ENCODE assay signal across 17 cellular contexts in genomic region chr2:152165780-152166179, GRCh38.
"Had no signal": no experiment of that assay in that cellular context is flagged by ENCODE, and none has a peak within 500 bp of the region (broad histone marks: within the 10 kb centered on the region; RNA-seq: fewer than 3 reads in every experiment).

No MANE protein-coding gene starts in this region.

- DNase-seq: activated CD4-positive, alpha-beta memory T cell treated with anti-CD3 and anti-CD28 coated beads for 36 hours; activated naive CD4-positive, alpha-beta T cell; activated T-cell treated with anti-CD3 and anti-CD28 coated beads, Interleukin-2, amount 50 U/mL, for 48 hours; amniotic stem cell; hippocampal formation; kidney glomerular epithelial cell; naive thymus-derived CD4-positive, alpha-beta T cell; nucleus accumbens; psoas muscle; right lobe of liver; spleen; stimulated activated CD4-positive, alpha-beta T cell treated with anti-CD3 and anti-CD28 coated beads, Interleukin-1b, Interleukin-23, amount 100 ng/mL, for 48 hours; T-helper 17 cell; upper lobe of right lung had no signal

- H3K4me3 Mint-ChIP-seq: activated CD4-positive, alpha-beta memory T cell treated with anti-CD3 and anti-CD28 coated beads for 36 hours; stimulated activated memory B cell treated with anti-CD40 and anti-IgM and Interleukin-4, amounts not matched to agents 10 μg/mL and 1 μg/mL and 100 μg/mL, for 72 hours; T-helper 17 cell had no signal

- H3K4me3 ChIP-seq: lung, psoas muscle, right lobe of liver, spleen, upper lobe of right lung had no signal

- H3K36me3 ChIP-seq: right lobe of liver, upper lobe of right lung had no signal

- FAIRE-seq: TTC549 had no signal

- H3K9me3 ChIP-seq: psoas muscle, right lobe of liver, spleen, upper lobe of right lung had no signal

- H3K9me3 Mint-ChIP-seq: activated CD4-positive, alpha-beta memory T cell treated with anti-CD3 and anti-CD28 coated beads for 36 hours; stimulated activated memory B cell treated with anti-CD40 and anti-IgM and Interleukin-4, amounts not matched to agents 10 μg/mL and 1 μg/mL and 100 μg/mL, for 72 hours had no signal

- ATAC-seq: naive thymus-derived CD4-positive, alpha-beta T cell; stimulated activated memory B cell treated with anti-CD40 and anti-IgM and Interleukin-4, amounts not matched to agents 10 μg/mL and 1 μg/mL and 100 μg/mL, for 72 hours; T-helper 17 cell; upper lobe of right lung had no signal

- H3K27me3 ChIP-seq: right lobe of liver, spleen, upper lobe of right lung had no signal

- H3K27ac ChIP-seq: psoas muscle, right lobe of liver, upper lobe of right lung had no signal

- H3K27me3 Mint-ChIP-seq: activated CD4-positive, alpha-beta memory T cell treated with anti-CD3 and anti-CD28 coated beads for 36 hours; naive thymus-derived CD4-positive, alpha-beta T cell; stimulated activated memory B cell treated with anti-CD40 and anti-IgM and Interleukin-4, amounts not matched to agents 10 μg/mL and 1 μg/mL and 100 μg/mL, for 72 hours; T-helper 17 cell had no signal

- H3K27ac Mint-ChIP-seq: stimulated activated memory B cell treated with anti-CD40 and anti-IgM and Interleukin-4, amounts not matched to agents 10 μg/mL and 1 μg/mL and 100 μg/mL, for 72 hours had no signal
